ENCODE assay signal across 9 cellular contexts in the genomic region with DNA sequence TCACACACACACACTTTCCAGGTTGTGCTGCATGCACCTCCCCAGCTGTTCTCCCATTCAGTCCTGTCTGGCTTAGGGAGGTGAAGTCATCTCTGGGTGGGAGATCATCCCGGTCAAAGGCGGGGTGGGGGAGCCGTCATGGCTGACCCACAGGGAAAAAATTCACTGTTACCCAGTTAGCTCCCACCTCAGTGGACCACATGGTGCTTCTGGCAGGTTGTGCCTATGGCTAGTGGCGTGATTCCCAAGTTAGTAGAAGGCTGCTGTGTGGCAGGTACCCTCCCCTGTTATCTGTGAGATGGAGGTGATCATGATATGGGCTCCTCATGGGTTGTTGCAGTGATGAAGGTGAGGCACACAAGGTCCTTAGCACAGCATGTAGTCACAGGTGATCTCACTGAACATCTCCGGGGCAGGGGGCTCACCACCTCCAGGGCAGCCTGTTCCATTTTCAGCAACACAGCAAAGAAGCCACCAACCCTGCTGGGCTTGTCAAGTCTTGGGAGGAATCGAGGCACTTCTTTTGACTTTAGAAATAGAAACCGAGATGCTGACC.
DNase-seq lines count a peak whose midpoint lies in the region; ATAC-seq and TF ChIP-seq lines count a peak whose summit lies in the region.
"Had no signal": no experiment of that assay in that cellular context is flagged by ENCODE, and none has a peak within 500 bp of the region (broad histone marks: within the 10 kb centered on the region; RNA-seq: fewer than 3 reads in every experiment).

No MANE protein-coding gene starts in this region.

- DNase-seq in activated T-cell treated with anti-CD3 and anti-CD28 coated beads, Interleukin-2, amount 50 U/mL, for 24 hours, result peak; percentile 62
- no peak for DNase-seq in activated T-cell treated with anti-CD3 and anti-CD28 coated beads for 4 hours
- no peak for DNase-seq in activated naive CD8-positive, alpha-beta T cell treated with anti-CD3 and anti-CD28 coated beads, Interleukin-2, amount 50 U/mL, for 24 hours
- no peak for DNase-seq in stimulated activated naive CD8-positive, alpha-beta T cell treated with anti-CD3 and anti-CD28 coated beads, Interleukin-15, Interleukin-2, amounts not matched to agents 100 U/mL and 50 U/mL, for 24 hours
- DNase-seq in KBM-7, result no peak
- DNase-seq: GOT3 had no signal

- peak overlapping the region; percentile 61 for H3K4me3 Mint-ChIP-seq in activated T-cell treated with anti-CD3 and anti-CD28 coated beads, Interleukin-2, amount 50 U/mL, for 24 hours
- H3K4me3 Mint-ChIP-seq in activated naive CD8-positive, alpha-beta T cell treated with anti-CD3 and anti-CD28 coated beads, Interleukin-2, amount 50 U/mL, for 24 hours, result peak overlapping the region; percentile 65

- no peaks in the 10 kb centered on the region for H3K36me3 Mint-ChIP-seq in activated T-cell treated with anti-CD3 and anti-CD28 coated beads, Interleukin-2, amount 50 U/mL, for 24 hours (ENCODE audit: low read depth)
- no peaks in the 10 kb centered on the region for H3K36me3 Mint-ChIP-seq in activated naive CD8-positive, alpha-beta T cell treated with anti-CD3 and anti-CD28 coated beads, Interleukin-2, amount 50 U/mL, for 24 hours (ENCODE audit: low read depth)

- in situ Hi-C loops in KBM-7 (cut with MboI; ENCODE audit: low pct_unique_long_range_greater_than_20kb, low sequenced_read_pairs), result no loop called here

- peak; percentile 17 for ATAC-seq in HG03103 (IDR thresholded peaks at IDR 0.05; ENCODE audit: low read depth, unreplicated experiment)
- ATAC-seq in activated naive CD8-positive, alpha-beta T cell treated with anti-CD3 and anti-CD28 coated beads, Interleukin-2, amount 50 U/mL, for 24 hours, result peak; percentile 12
- ATAC-seq in stimulated activated naive CD8-positive, alpha-beta T cell treated with anti-CD3 and anti-CD28 coated beads, Interleukin-15, Interleukin-2, amounts not matched to agents 100 U/mL and 50 U/mL, for 24 hours, result peak; percentile 14
- no peak for ATAC-seq in SK-N-SH treated with all-trans-retinoic acid at 6 μM for 48 hours
- ATAC-seq in HG03571 (IDR thresholded peaks at IDR 0.05; ENCODE audit: unreplicated experiment), result no peak

- H3K9me3 Mint-ChIP-seq in activated T-cell treated with anti-CD3 and anti-CD28 coated beads, Interleukin-2, amount 50 U/mL, for 24 hours, result peaks cover 3% of the 10 kb centered on the region
- no peaks in the 10 kb centered on the region for H3K9me3 Mint-ChIP-seq in activated naive CD8-positive, alpha-beta T cell treated with anti-CD3 and anti-CD28 coated beads, Interleukin-2, amount 50 U/mL, for 24 hours

- no peaks in the 10 kb centered on the region for H3K27me3 Mint-ChIP-seq in activated T-cell treated with anti-CD3 and anti-CD28 coated beads, Interleukin-2, amount 50 U/mL, for 24 hours
- H3K27me3 Mint-ChIP-seq in activated naive CD8-positive, alpha-beta T cell treated with anti-CD3 and anti-CD28 coated beads, Interleukin-2, amount 50 U/mL, for 24 hours, result no peaks in the 10 kb centered on the region

- H3K4me1 Mint-ChIP-seq in activated T-cell treated with anti-CD3 and anti-CD28 coated beads, Interleukin-2, amount 50 U/mL, for 24 hours (ENCODE audit: low read depth), result peaks cover 72% of the 10 kb centered on the region
- H3K4me1 Mint-ChIP-seq in activated naive CD8-positive, alpha-beta T cell treated with anti-CD3 and anti-CD28 coated beads, Interleukin-2, amount 50 U/mL, for 24 hours, result peaks cover 67% of the 10 kb centered on the region

- H3K27ac Mint-ChIP-seq in activated T-cell treated with anti-CD3 and anti-CD28 coated beads, Interleukin-2, amount 50 U/mL, for 24 hours, result peak overlapping the region; percentile 94
- H3K27ac Mint-ChIP-seq in activated naive CD8-positive, alpha-beta T cell treated with anti-CD3 and anti-CD28 coated beads, Interleukin-2, amount 50 U/mL, for 24 hours, result peak overlapping the region; percentile 89

TF ChIP-seq in SK-N-SH treated with all-trans-retinoic acid at 6 μM for 48 hours, 23 proteins besides CTCF, POLR2A, EP300 and RAD21:
- TF ChIP-seq, protein P1, sequence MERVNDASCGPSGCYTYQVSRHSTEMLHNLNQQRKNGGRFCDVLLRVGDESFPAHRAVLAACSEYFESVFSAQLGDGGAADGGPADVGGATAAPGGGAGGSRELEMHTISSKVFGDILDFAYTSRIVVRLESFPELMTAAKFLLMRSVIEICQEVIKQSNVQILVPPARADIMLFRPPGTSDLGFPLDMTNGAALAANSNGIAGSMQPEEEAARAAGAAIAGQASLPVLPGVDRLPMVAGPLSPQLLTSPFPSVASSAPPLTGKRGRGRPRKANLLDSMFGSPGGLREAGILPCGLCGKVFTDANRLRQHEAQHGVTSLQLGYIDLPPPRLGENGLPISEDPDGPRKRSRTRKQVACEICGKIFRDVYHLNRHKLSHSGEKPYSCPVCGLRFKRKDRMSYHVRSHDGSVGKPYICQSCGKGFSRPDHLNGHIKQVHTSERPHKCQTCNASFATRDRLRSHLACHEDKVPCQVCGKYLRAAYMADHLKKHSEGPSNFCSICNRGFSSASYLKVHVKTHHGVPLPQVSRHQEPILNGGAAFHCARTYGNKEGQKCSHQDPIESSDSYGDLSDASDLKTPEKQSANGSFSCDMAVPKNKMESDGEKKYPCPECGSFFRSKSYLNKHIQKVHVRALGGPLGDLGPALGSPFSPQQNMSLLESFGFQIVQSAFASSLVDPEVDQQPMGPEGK (CRISPR knock-in tag; IDR thresholded peaks at IDR 0.05; ENCODE audit: borderline replicate concordance), result no peak
- TF ChIP-seq ZNF565 (CRISPR knock-in tag; conservative IDR thresholded peaks at IDR 0.05; ENCODE audit: low read depth) (no peak), CREB5 (CRISPR knock-in tag; IDR thresholded peaks at IDR 0.05; ENCODE audit: low read depth) (no peak), ARNTL (CRISPR knock-in tag; IDR thresholded peaks at IDR 0.05; ENCODE audit: borderline replicate concordance, low read depth) (no peak), POU6F1 (CRISPR knock-in tag; IDR thresholded peaks at IDR 0.05; ENCODE audit: borderline replicate concordance, low read depth) (no peak), OSR1 (CRISPR knock-in tag; IDR thresholded peaks at IDR 0.05) (no peak), ZNF8 (CRISPR knock-in tag; IDR thresholded peaks at IDR 0.05) (no peak), TOX (CRISPR knock-in tag; IDR thresholded peaks at IDR 0.05; ENCODE audit: borderline replicate concordance) (no peak), SNAI2 (CRISPR knock-in tag; IDR thresholded peaks at IDR 0.05) (no peak), ISL1 (CRISPR knock-in tag; IDR thresholded peaks at IDR 0.05) (no peak)
TF ChIP-seq in SK-N-SH treated with all-trans-retinoic acid at 6 μM for 48 hours: peak in this region for 0.

Comparison
In these comparisons a context has a peak if more than half of its experiments do, and no peak if none do; other contexts are left out.
1. ATAC-seq: peak in HG03103 (single experiment), activated naive CD8-positive, alpha-beta T cell treated with anti-CD3 and anti-CD28 coated beads, Interleukin-2, amount 50 U/mL, for 24 hours (single experiment) and stimulated activated naive CD8-positive, alpha-beta T cell treated with anti-CD3 and anti-CD28 coated beads, Interleukin-15, Interleukin-2, amounts not matched to agents 100 U/mL and 50 U/mL, for 24 hours (single experiment); none in SK-N-SH treated with all-trans-retinoic acid at 6 μM for 48 hours (single experiment) and HG03571 (single experiment).